ENCODE assay signal across 25 cellular contexts in genomic region chr11:135073870-135074269, GRCh38.
"Had no signal": no experiment of that assay in that cellular context is flagged by ENCODE, and none has a peak within 500 bp of the region (broad histone marks: within the 10 kb centered on the region; RNA-seq: fewer than 3 reads in every experiment).

No MANE protein-coding gene starts in this region.

- H3K36me3 ChIP-seq: neural progenitor cell, pancreas, prostate gland, right lobe of liver, stomach, thyroid gland, uterus had no signal

- H3K27me3 ChIP-seq: neural progenitor cell, pancreas, right lobe of liver, testis, thyroid gland, uterus had no signal

- H3K4me3 ChIP-seq: lung, neural progenitor cell, pancreas, prostate gland, right lobe of liver, smooth muscle cell, stomach, testis, thyroid gland, uterus had no signal

- H3K36me3 Mint-ChIP-seq: mesothelial cell of epicardium; naive B cell; natural killer cell; neural progenitor cell; stimulated activated memory B cell treated with anti-CD40 and anti-IgM and Interleukin-4, amounts not matched to agents 10 μg/mL and 1 μg/mL and 100 μg/mL, for 72 hours had no signal

- H3K9me3 Mint-ChIP-seq: mesothelial cell of epicardium; natural killer cell; stimulated activated memory B cell treated with anti-CD40 and anti-IgM and Interleukin-4, amounts not matched to agents 10 μg/mL and 1 μg/mL and 100 μg/mL, for 72 hours had no signal

- H3K4me1 Mint-ChIP-seq: naive B cell; natural killer cell; stimulated activated memory B cell treated with anti-CD40 and anti-IgM and Interleukin-4, amounts not matched to agents 10 μg/mL and 1 μg/mL and 100 μg/mL, for 72 hours had no signal

- H3K27ac Mint-ChIP-seq: mesothelial cell of epicardium; naive B cell; natural killer cell; nephron progenitor cell; stimulated activated memory B cell treated with anti-CD40 and anti-IgM and Interleukin-4, amounts not matched to agents 10 μg/mL and 1 μg/mL and 100 μg/mL, for 72 hours had no signal

- ATAC-seq: natural killer cell; stimulated activated memory B cell treated with anti-CD40 and anti-IgM and Interleukin-4, amounts not matched to agents 10 μg/mL and 1 μg/mL and 100 μg/mL, for 72 hours had no signal

- H3K4me1 ChIP-seq: neural progenitor cell, pancreas, prostate gland, right lobe of liver, stomach, testis, thyroid gland, uterus had no signal

- H3K9me3 ChIP-seq: pancreas, prostate gland, right lobe of liver, testis, thyroid gland, uterus had no signal

- H3K27ac ChIP-seq: neural progenitor cell, pancreas, prostate gland, right lobe of liver, stomach, testis, thyroid gland, uterus had no signal

- H3K4me3 Mint-ChIP-seq: mesothelial cell of epicardium; naive B cell; natural killer cell; nephron progenitor cell; stimulated activated memory B cell treated with anti-CD40 and anti-IgM and Interleukin-4, amounts not matched to agents 10 μg/mL and 1 μg/mL and 100 μg/mL, for 72 hours had no signal

- DNase-seq: hippocampal formation; kidney; naive B cell; natural killer cell; nephron progenitor cell; pancreas; posterior cingulate gyrus; retina; right lobe of liver; stimulated activated CD4-positive, alpha-beta T cell treated with anti-CD3 and anti-CD28 coated beads, Interleukin-1b, Interleukin-23, amount 100 ng/mL, for 48 hours; stimulated activated CD4-positive, alpha-beta T cell treated with anti-CD3 and anti-CD28 coated beads, Interleukin-2, amount 100 ng/mL, for 48 hours; stimulated activated CD4-positive, alpha-beta T cell treated with anti-CD3 and anti-CD28 coated beads, Interleukin-4, amount 100 ng/mL, for 4 hours; stimulated activated CD8-positive, alpha-beta memory T cell treated with anti-CD3 and anti-CD28 coated beads, Interleukin-4, amount 100 ng/mL, for 48 hours; stimulated activated naive CD8-positive, alpha-beta T cell treated with anti-CD3 and anti-CD28 coated beads, Interleukin-15, Interleukin-2, amounts not matched to agents 100 U/mL and 50 U/mL, for 24 hours; stomach; testis; thyroid gland; trophoblast cell; uterus had no signal
